In the genomic region with DNA sequence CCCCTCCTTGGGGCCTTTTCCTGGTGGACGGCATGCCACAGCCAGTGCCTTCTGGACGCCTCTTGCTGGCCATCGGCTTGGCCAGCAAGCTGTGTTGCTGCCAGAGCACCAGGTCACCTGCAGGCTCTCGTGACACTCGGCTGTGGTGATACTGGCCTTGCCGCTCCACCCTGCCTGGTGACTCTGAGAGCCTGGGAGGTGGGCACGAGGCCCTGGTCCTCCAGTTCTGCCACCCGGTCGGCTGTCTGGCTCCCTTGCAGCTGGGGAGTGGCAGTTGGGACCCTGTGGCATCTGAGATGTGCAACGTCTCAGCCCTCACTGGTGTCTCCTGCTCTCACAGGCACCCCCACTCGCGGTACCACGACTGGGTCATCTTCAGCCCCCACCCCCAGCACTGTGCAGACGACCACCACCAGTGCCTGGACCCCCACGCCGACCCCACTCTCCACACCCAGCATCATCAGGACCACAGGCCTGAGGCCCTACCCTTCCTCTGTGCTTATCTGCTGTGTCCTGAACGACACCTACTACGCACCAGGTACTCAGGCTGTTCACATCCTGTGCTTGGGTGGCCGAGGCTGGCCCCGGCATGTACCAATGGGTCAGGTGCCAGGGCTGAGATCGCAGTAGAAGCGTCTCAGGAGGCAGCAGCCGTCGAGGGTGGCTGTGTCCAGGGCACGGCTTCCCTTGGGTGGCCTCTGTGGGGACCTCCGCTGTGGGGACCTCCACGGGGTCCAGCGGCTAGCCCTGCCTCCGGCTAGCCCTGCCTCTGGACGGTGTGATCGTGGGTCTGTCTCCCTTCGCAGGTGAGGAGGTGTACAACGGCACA, we compare ENCODE assay signal across 32 cellular contexts. TPM values are rescaled to one million over a fixed set of nuclear protein-coding genes. Genes with fewer than 3 reads are reported as not detected.
"Had no signal": no experiment of that assay in that cellular context is flagged by ENCODE, and none has a peak within 500 bp of the region (broad histone marks: within the 10 kb centered on the region; RNA-seq: fewer than 3 reads in every experiment).

No MANE protein-coding gene starts in this region.

- H3K36me3 ChIP-seq: adrenal gland, ascending aorta, esophagus muscularis mucosa, heart left ventricle, left lung, sigmoid colon, suprapubic skin, tibial artery had no signal

- H3K4me1 ChIP-seq: adrenal gland, ascending aorta, esophagus muscularis mucosa, foreskin keratinocyte, heart left ventricle, left lung, sigmoid colon, suprapubic skin, tibial artery had no signal

- H3K27ac Mint-ChIP-seq: activated naive CD8-positive, alpha-beta T cell; activated T-cell treated with anti-CD3 and anti-CD28 coated beads, Interleukin-2, amount 50 U/mL, for 72 hours; brain; dendritic cell treated with granulocyte-macrophage colony-stimulating factor and Interleukin-4, amounts not matched to agents 40 ng/mL and 50 ng/mL, for 4 days; endodermal cell; mesothelial cell of epicardium; naive thymus-derived CD4-positive, alpha-beta T cell had no signal

- H3K4me1 Mint-ChIP-seq: brain, endodermal cell, mesothelial cell of epicardium had no signal

- DNase-seq: activated CD4-positive, alpha-beta T cell treated with anti-CD3 and anti-CD28 coated beads for 4 hours; activated CD4-positive, alpha-beta T cell treated with anti-CD3 and anti-CD28 coated beads, Interleukin-2, amount 50 U/mL, for 4 hours; activated naive CD4-positive, alpha-beta T cell treated with Interleukin-2 at 50 U/mL for 16 hours; activated T-cell treated with anti-CD3 and anti-CD28 coated beads for 4 hours; activated T-cell treated with anti-CD3 and anti-CD28 coated beads, Interleukin-2, amount 50 U/mL, for 72 hours; adrenal gland; caudate nucleus; endodermal cell; foreskin keratinocyte; kidney glomerular epithelial cell; sigmoid colon; small intestine; stimulated activated CD4-positive, alpha-beta T cell treated with anti-CD3 and anti-CD28 coated beads, Interleukin-15, amount 100 ng/mL, for 24 hours; stimulated activated CD4-positive, alpha-beta T cell treated with anti-CD3 and anti-CD28 coated beads, Interleukin-2, amount 100 ng/mL, for 24 hours; stimulated activated naive CD4-positive, alpha-beta T cell; tibial artery had no signal

- H3K27ac ChIP-seq: adrenal gland, ascending aorta, esophagus muscularis mucosa, foreskin keratinocyte, heart left ventricle, left lung, sigmoid colon, SK-N-MC, suprapubic skin, tibial artery, VCaP had no signal

- FAIRE-seq: small intestine, TTC549 had no signal

- H3K9me3 Mint-ChIP-seq: mesothelial cell of epicardium had no signal

- H3K27me3 ChIP-seq: adrenal gland, ascending aorta, foreskin keratinocyte, heart left ventricle, sigmoid colon had no signal

- H3K36me3 Mint-ChIP-seq: activated naive CD8-positive, alpha-beta T cell; brain; mesothelial cell of epicardium had no signal

- H3K27me3 Mint-ChIP-seq: activated naive CD8-positive, alpha-beta T cell; brain; dendritic cell treated with granulocyte-macrophage colony-stimulating factor and Interleukin-4, amounts not matched to agents 40 ng/mL and 50 ng/mL, for 4 days; naive thymus-derived CD4-positive, alpha-beta T cell had no signal

- H3K4me3 Mint-ChIP-seq: activated naive CD8-positive, alpha-beta T cell; activated T-cell treated with anti-CD3 and anti-CD28 coated beads, Interleukin-2, amount 50 U/mL, for 72 hours; brain; dendritic cell treated with granulocyte-macrophage colony-stimulating factor and Interleukin-4, amounts not matched to agents 40 ng/mL and 50 ng/mL, for 4 days; endodermal cell; mesothelial cell of epicardium; naive thymus-derived CD4-positive, alpha-beta T cell had no signal

- H3K4me3 ChIP-seq: adrenal gland, ascending aorta, esophagus muscularis mucosa, heart left ventricle, left lung, sigmoid colon, SK-N-MC, suprapubic skin, tibial artery had no signal

- H3K9me3 ChIP-seq: adrenal gland, ascending aorta, esophagus muscularis mucosa, heart left ventricle, left lung, sigmoid colon, suprapubic skin, tibial artery had no signal

- ATAC-seq: activated T-cell treated with anti-CD3 and anti-CD28 coated beads, Interleukin-2, amount 50 U/mL, for 72 hours; foreskin keratinocyte; heart left ventricle; left lung; naive thymus-derived CD4-positive, alpha-beta T cell had no signal

RNA-seq across cellular contexts. Expression of a gene that starts 26.0 kb away (rescaled TPM):
- total RNA-seq: activated T-cell treated with anti-CD3 and anti-CD28 coated beads, Interleukin-2, amount 50 U/mL, for 72 hours; endodermal cell; foreskin keratinocyte; left lung; naive thymus-derived CD4-positive, alpha-beta T cell; osteoblast; T-helper 1 cell treated with Interleukin-12 subunit alpha and Interleukin-12 subunit beta and Interleukin-4 antibody, amounts not matched to agents 30 ng/mL and 1 ng/mL, for 36 hours; urinary bladder had no signal
- polyA plus RNA-seq: foreskin keratinocyte; naive thymus-derived CD4-positive, alpha-beta T cell had no signal

RNA-seq across cellular contexts. Expression of a gene that starts 57.1 kb away (rescaled TPM):
- total RNA-seq: activated T-cell treated with anti-CD3 and anti-CD28 coated beads, Interleukin-2, amount 50 U/mL, for 72 hours; endodermal cell; foreskin keratinocyte; heart left ventricle; mesothelial cell of epicardium; naive thymus-derived CD4-positive, alpha-beta T cell; osteoblast; suprapubic skin; T-helper 1 cell treated with Interleukin-12 subunit alpha and Interleukin-12 subunit beta and Interleukin-4 antibody, amounts not matched to agents 30 ng/mL and 1 ng/mL, for 36 hours; urinary bladder had no signal
- polyA plus RNA-seq: foreskin keratinocyte; heart left ventricle; naive thymus-derived CD4-positive, alpha-beta T cell; urinary bladder had no signal
